ENCODE assay signal across 8 cellular contexts in the genomic region with DNA sequence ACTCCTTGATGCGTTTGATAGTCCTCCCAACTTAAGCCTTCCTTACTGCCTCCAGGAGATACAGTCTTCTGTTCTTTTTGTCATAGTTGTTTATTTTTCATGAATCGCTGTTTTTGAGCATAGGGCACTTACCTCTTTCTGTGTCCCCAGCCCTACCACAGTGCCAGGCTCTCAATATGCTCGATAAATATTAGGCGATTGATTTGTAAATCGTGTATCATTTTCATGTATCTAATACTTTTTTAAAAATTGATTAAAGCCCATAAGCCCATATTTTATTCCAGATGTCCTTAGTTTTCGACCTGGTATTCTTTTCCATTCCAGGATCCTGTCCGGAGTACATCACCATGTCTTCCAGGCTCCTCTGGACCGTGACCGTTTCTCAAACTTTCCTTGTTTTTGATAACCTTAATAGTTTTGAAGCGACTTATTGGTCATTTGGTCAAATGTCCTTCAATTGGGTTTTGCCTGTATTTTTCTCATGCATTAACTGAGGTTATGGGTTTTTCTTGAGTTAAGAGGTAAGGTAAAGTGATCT. TPM values are rescaled to one million over a fixed set of nuclear protein-coding genes. Genes with fewer than 3 reads are reported as not detected.
DNase-seq lines count a peak whose midpoint lies in the region; ATAC-seq and TF ChIP-seq lines count a peak whose summit lies in the region.

No MANE protein-coding gene starts in this region.

- H3K4me1 ChIP-seq in Peyer's patch, result peaks cover 0 to 25% (median 2%) of the 10 kb centered on the region in 4 donors
- H3K4me1 ChIP-seq in esophagus squamous epithelium, result peaks cover 0 to 42% (median 12%) of the 10 kb centered on the region in 3 donors
- H3K4me1 ChIP-seq in skeletal muscle satellite cell (ENCODE audit: control insufficient read depth, insufficient read depth, low read length), result peaks cover 13% of the 10 kb centered on the region

- H3K9ac ChIP-seq in skeletal muscle satellite cell (ENCODE audit: low read depth, low read length), result peak overlapping the region; percentile 97

- DNase-seq in HFF-Myc (ENCODE audit: extremely low read depth, low read depth) (no peak), Peyer's patch (no peak), esophagus squamous epithelium (lab: John Stamatoyannopoulos, UW) (no peak), ureter (ENCODE audit: low spot score) (no peak), GOT3 (lab: John Stamatoyannopoulos, UW) (no peak), GM10266 (ENCODE audit: extremely low spot score) (no peak)

- H3K27me3 ChIP-seq in Peyer's patch, result no peaks in the 10 kb centered on the region
- no peaks in the 10 kb centered on the region for H3K27me3 ChIP-seq in esophagus squamous epithelium
- H3K27me3 ChIP-seq in skeletal muscle satellite cell (ENCODE audit: control insufficient read depth, insufficient read depth, low read length), result no peaks in the 10 kb centered on the region

- peak; percentile 16 for ATAC-seq in GM18861 (IDR thresholded peaks at IDR 0.05; ENCODE audit: unreplicated experiment)

- H3K9me3 ChIP-seq in Peyer's patch (no peaks in the 10 kb centered on the region), esophagus squamous epithelium (no peaks in the 10 kb centered on the region), skeletal muscle satellite cell (replicated peaks; ENCODE audit: low read length) (no peaks in the 10 kb centered on the region)

- WGBS in esophagus squamous epithelium, 2 donors, result 40 to 55% methylated on average over 10 of the region's 10 CpGs

- TF ChIP-seq CTCF in HFF-Myc (IDR thresholded peaks at IDR 0.05; ENCODE audit: low read depth, low read length, missing control alignments), result no peak
- TF ChIP-seq CTCF in Peyer's patch (IDR thresholded peaks at IDR 0.05), result no peak
- no peak for TF ChIP-seq CTCF in esophagus squamous epithelium (IDR thresholded peaks at IDR 0.05)
- no peak for TF ChIP-seq CTCF in GM10266 (IDR thresholded peaks at IDR 0.05; ENCODE audit: control insufficient read depth, insufficient read depth, low read depth, missing control alignments)

- H3K4me3 ChIP-seq in HFF-Myc (replicated peaks; ENCODE audit: low read depth, low read length) (peak overlapping the region; percentile 86), Peyer's patch (peak overlapping the region; percentile 58 to 82 (median 75)), esophagus squamous epithelium (peak overlapping the region; percentile 72 to 89 (median 76)), skeletal muscle satellite cell (ENCODE audit: low read length) (peak overlapping the region; percentile 83)

- H3K4me2 ChIP-seq in skeletal muscle satellite cell (ENCODE audit: low read length), result peak overlapping the region; percentile 81

- intact Hi-C loops in esophagus squamous epithelium (cut with DNase I), result no loop called here

- H3K27ac ChIP-seq in Peyer's patch (peak overlapping the region; percentile 84 to 98 (median 97)), esophagus squamous epithelium (peak overlapping the region; percentile 95 to 98 (median 97))

- no peaks in the 10 kb centered on the region for H3K36me3 ChIP-seq in Peyer's patch
- peaks cover 0 to 14% (median 0%) of the 10 kb centered on the region in 3 donors for H3K36me3 ChIP-seq in esophagus squamous epithelium
- peaks cover 21% of the 10 kb centered on the region for H3K36me3 ChIP-seq in skeletal muscle satellite cell (ENCODE audit: insufficient read depth, low read length)

- TF ChIP-seq POLR2A in Peyer's patch (IDR thresholded peaks at IDR 0.05), result no peak
- no peak for TF ChIP-seq POLR2A in esophagus squamous epithelium (IDR thresholded peaks at IDR 0.05)

RNA-seq across cellular contexts. Expression of a gene that starts 0.4 kb away (rescaled TPM):
- total RNA-seq in Peyer's patch, result 10 to 100 TPM; 35.5 to 61.6 (median 45.5) TPM
- 100 to 1,000 TPM in 3 of 4 donors, 10 to 100 TPM in 1; 71.9 to 134 (median 110) TPM for total RNA-seq in esophagus squamous epithelium
- total RNA-seq in skeletal muscle satellite cell (2012; rRNA removed), result 150 and 168 TPM in 2 replicates
- 82.7 TPM for total RNA-seq in ureter
